Comparison of ENCODE assay signal across 8 cellular contexts in genomic region chr2:44578401-44579135, GRCh38.
DNase-seq lines count a peak whose midpoint lies in the region; ATAC-seq and TF ChIP-seq lines count a peak whose summit lies in the region.

No MANE protein-coding gene starts in this region.

- H2AFZ ChIP-seq in fibroblast of lung (ENCODE audit: low read length): no peak overlapping the region

- peak overlapping the region; percentile 56 for H3K4me2 ChIP-seq in fibroblast of lung (ENCODE audit: extremely low read depth, insufficient read depth, low read length)

- H3K36me3 ChIP-seq in fibroblast of lung (ENCODE audit: control insufficient read depth, insufficient read depth, low read length): no peaks in the 10 kb centered on the region
- H3K36me3 ChIP-seq in left ventricle myocardium inferior: no peaks in the 10 kb centered on the region
- no peaks in the 10 kb centered on the region for H3K36me3 ChIP-seq in effector memory CD4-positive, alpha-beta T cell (ENCODE audit: control insufficient read depth, insufficient read depth, low read length)

- H3K79me2 ChIP-seq in fibroblast of lung (ENCODE audit: control insufficient read depth, insufficient read depth, low read length): no peaks in the 10 kb centered on the region

- H3K4me3 ChIP-seq in fibroblast of lung (replicated peaks in 1 of 4; ENCODE audit: control extremely low read depth in 1 of 4, insufficient read depth in 1 of 4, low read depth in 3 of 4, low read length in 4 of 4) (peak overlapping the region in 2 of 4 experiments; percentile 17 to 56), left ventricle myocardium inferior (no peak overlapping the region)
- H3K4me3 ChIP-seq in effector memory CD4-positive, alpha-beta T cell (ENCODE audit: insufficient read depth, low read depth, low read length, poor library complexity, severe bottlenecking): no peak overlapping the region

- H4K20me1 ChIP-seq in fibroblast of lung (ENCODE audit: control insufficient read depth, extremely low read depth, insufficient read depth, low read length): no peaks in the 10 kb centered on the region

- TF ChIP-seq CTCF in fibroblast of lung (conservative IDR thresholded peaks at IDR 0.05 in 1 of 2, IDR thresholded peaks at IDR 0.05 in 1 of 2; ENCODE audit: low read depth in 1 of 2, low read length in 2 of 2): no peak
- no peak for TF ChIP-seq CTCF in left ventricle myocardium inferior (IDR thresholded peaks at IDR 0.05; ENCODE audit: borderline replicate concordance)

- DNase-seq in AG08395 (ENCODE audit: low spot score) (peak; percentile 20), NAMALWA (ENCODE audit: low spot score) (peak; percentile 34), fibroblast of lung (ENCODE audit: low read depth in 2 of 2) (peak; percentile 74 to 87), posterior vena cava (ENCODE audit: low spot score) (no peak), left ventricle myocardium inferior (no peak), RKO (ENCODE audit: low spot score) (no peak)
- no peak for DNase-seq in effector memory CD4-positive, alpha-beta T cell

- H3K4me1 ChIP-seq in fibroblast of lung (ENCODE audit: control insufficient read depth, extremely low read depth, insufficient read depth, low read length) (no peaks in the 10 kb centered on the region), left ventricle myocardium inferior (no peaks in the 10 kb centered on the region)
- no peaks in the 10 kb centered on the region for H3K4me1 ChIP-seq in effector memory CD4-positive, alpha-beta T cell (ENCODE audit: control insufficient read depth, insufficient read depth, low read length, poor library complexity, severe bottlenecking)

- intact Hi-C loops in posterior vena cava (cut with DNase I) (no loop called here), left ventricle myocardium inferior (cut with micrococcal nuclease) (no loop called here)

- peak; percentile 60 for ATAC-seq in GM19351 (IDR thresholded peaks at IDR 0.05; ENCODE audit: unreplicated experiment)

- no peak overlapping the region for H3K27ac ChIP-seq in fibroblast of lung (ENCODE audit: insufficient read depth, low read length)
- H3K27ac ChIP-seq in left ventricle myocardium inferior (replicated peaks): no peak overlapping the region
- H3K27ac ChIP-seq in effector memory CD4-positive, alpha-beta T cell (ENCODE audit: insufficient read depth, low read length, poor library complexity, severe bottlenecking): no peak overlapping the region

- H3K9ac ChIP-seq in fibroblast of lung (ENCODE audit: insufficient read depth, low read length): no peak overlapping the region

- H3K9me3 ChIP-seq in fibroblast of lung (ENCODE audit: control insufficient read depth, insufficient read depth, low read depth, low read length): no peaks in the 10 kb centered on the region
- H3K9me3 ChIP-seq in left ventricle myocardium inferior (replicated peaks): no peaks in the 10 kb centered on the region
- H3K9me3 ChIP-seq in effector memory CD4-positive, alpha-beta T cell (ENCODE audit: control insufficient read depth, low read length): no peaks in the 10 kb centered on the region

- H3K27me3 ChIP-seq in fibroblast of lung (ENCODE audit: control insufficient read depth, insufficient read depth, low read length) (no peaks in the 10 kb centered on the region), left ventricle myocardium inferior (ENCODE audit: low read depth) (no peaks in the 10 kb centered on the region)
- no peaks in the 10 kb centered on the region for H3K27me3 ChIP-seq in effector memory CD4-positive, alpha-beta T cell (replicated peaks; ENCODE audit: control insufficient read depth, insufficient read depth, low read length, poor library complexity, severe bottlenecking)

Comparison
In these comparisons a context has a peak if more than half of its experiments do, and no peak if none do; other contexts are left out.
1. DNase-seq: peak in AG08395 (single experiment), NAMALWA (single experiment) and fibroblast of lung (2 of 2); none in posterior vena cava (single experiment), left ventricle myocardium inferior (single experiment), effector memory CD4-positive, alpha-beta T cell (0 of 3) and RKO (single experiment).